8 cellular contexts compared by ENCODE assay signal in genomic region chr17:76382305-76382802, GRCh38. TPM values are rescaled to one million over a fixed set of nuclear protein-coding genes. Genes with fewer than 3 reads are reported as not detected.
A peak's percentile ranks its signal among the peaks of the same experiment; 100 is the strongest.
DNase-seq lines count a peak whose midpoint lies in the region; ATAC-seq and TF ChIP-seq lines count a peak whose summit lies in the region.

No MANE protein-coding gene starts in this region.

- H3K9me3 ChIP-seq in CD8-positive, alpha-beta memory T cell (ENCODE audit: low read length): no peaks in the 10 kb centered on the region

- H3K4me3 Mint-ChIP-seq in CD8-positive, alpha-beta memory T cell: peak overlapping the region; percentile 68 to 93 (median 83)
- peak overlapping the region; percentile 75 to 94 (median 81) for H3K4me3 Mint-ChIP-seq in T-cell
- H3K4me3 Mint-ChIP-seq in nephron progenitor cell: peak overlapping the region; percentile 84

- peak overlapping the region; percentile 51 for H3K4me3 ChIP-seq in CD8-positive, alpha-beta memory T cell (ENCODE audit: low read length)

- peak overlapping the region in 1 of 8 donors; percentile 81 for H3K27ac Mint-ChIP-seq in CD8-positive, alpha-beta memory T cell
- no peak overlapping the region for H3K27ac Mint-ChIP-seq in T-cell
- H3K27ac Mint-ChIP-seq in nephron progenitor cell: no peak overlapping the region

- H3K4me1 Mint-ChIP-seq in CD8-positive, alpha-beta memory T cell: peaks cover 6 to 22% (median 6%) of the 10 kb centered on the region in 3 donors
- H3K4me1 Mint-ChIP-seq in T-cell (peaks cover 4 to 15% (median 10%) of the 10 kb centered on the region in 3 donors), nephron progenitor cell (peaks cover 36% of the 10 kb centered on the region)

- H3K4me1 ChIP-seq in CD8-positive, alpha-beta memory T cell (ENCODE audit: insufficient read depth, low read length): peaks cover 19% of the 10 kb centered on the region

- H3K27ac ChIP-seq in CD8-positive, alpha-beta memory T cell (ENCODE audit: low read depth, low read length): no peak overlapping the region
- peak overlapping the region; percentile 93 for H3K27ac ChIP-seq in epithelial cell of prostate

- H3K36me3 ChIP-seq in CD8-positive, alpha-beta memory T cell (ENCODE audit: insufficient read depth, low read length): no peaks in the 10 kb centered on the region

- CTCF ChIA-PET in CD8-positive, alpha-beta memory T cell (lab: Charles Lee): interaction anchor here (1.6 to 10.9 kb wide), 2 partner anchors 14 to 28 kb away, joined by 3 to 110 read pairs; partner anchors contain the start of gene PRPSAP1
- CTCF ChIA-PET in T-cell (lab: Charles Lee): interaction anchor here (0.6 to 3.5 kb wide), 2 partner anchors 16 to 733 kb away, joined by 3 to 11 read pairs; no protein-coding TSS in a partner anchor

- H3K36me3 Mint-ChIP-seq in CD8-positive, alpha-beta memory T cell: peaks cover 0 to 3% (median 0%) of the 10 kb centered on the region in 3 donors
- no peaks in the 10 kb centered on the region for H3K36me3 Mint-ChIP-seq in T-cell
- H3K36me3 Mint-ChIP-seq in nephron progenitor cell (ENCODE audit: low read depth): peaks cover 3% of the 10 kb centered on the region

- no peaks in the 10 kb centered on the region for H3K27me3 ChIP-seq in CD8-positive, alpha-beta memory T cell (ENCODE audit: insufficient read depth, low read length, poor library complexity, severe bottlenecking)

- no peaks in the 10 kb centered on the region for H3K9me3 Mint-ChIP-seq in CD8-positive, alpha-beta memory T cell
- no peaks in the 10 kb centered on the region for H3K9me3 Mint-ChIP-seq in T-cell
- peaks cover 6% of the 10 kb centered on the region for H3K9me3 Mint-ChIP-seq in nephron progenitor cell

- TF ChIP-seq CTCF in nephron progenitor cell (IDR thresholded peaks at IDR 0.05): no peak

- no peaks in the 10 kb centered on the region for H3K27me3 Mint-ChIP-seq in CD8-positive, alpha-beta memory T cell
- H3K27me3 Mint-ChIP-seq in T-cell (peaks cover 0 to 1% of the 10 kb centered on the region in 2 donors), nephron progenitor cell (ENCODE audit: low read depth, poor library complexity) (peaks cover 66% of the 10 kb centered on the region)

- no peak for DNase-seq in CD8-positive, alpha-beta memory T cell
- DNase-seq in T-cell (no peak), epithelial cell of prostate (ENCODE audit: low read depth, low spot score) (no peak), nephron progenitor cell (peak; percentile 74), NCI-H1436 (lab: John Stamatoyannopoulos, UW) (no peak), NCI-H1105 (lab: John Stamatoyannopoulos, UW) (no peak)

- ATAC-seq in T-cell (replicated peaks in 1 of 4) (no peak), HG02852 (IDR thresholded peaks at IDR 0.05; ENCODE audit: unreplicated experiment) (no peak), HG03520 (IDR thresholded peaks at IDR 0.05; ENCODE audit: unreplicated experiment) (no peak)

- POLR2A ChIA-PET in CD8-positive, alpha-beta memory T cell (lab: Charles Lee): interaction anchor here (2.8 kb wide), 1 partner anchor 29 kb away, joined by 15 read pairs; the partner anchor contains the start of gene PRPSAP1
- POLR2A ChIA-PET in T-cell (lab: Charles Lee): no interaction called here

RNA-seq across cellular contexts. Expression of gene SPHK1, which starts 2.1 kb away (rescaled TPM):
- total RNA-seq in CD8-positive, alpha-beta memory T cell: 10 to 100 TPM; 17.2 to 18.7 TPM
- polyA plus RNA-seq in CD8-positive, alpha-beta memory T cell: 0.76 TPM
- 1 to 10 TPM in 3 of 5 donors, under 1 TPM in 2; 0.70 to 1.6 (median 1.3) TPM for total RNA-seq in T-cell

RNA-seq across cellular contexts. Expression of gene PRPSAP1, which starts 28.6 kb away (rescaled TPM):
- 10 to 100 TPM; 46.9 to 48.3 TPM for total RNA-seq in CD8-positive, alpha-beta memory T cell
- 63.3 TPM for polyA plus RNA-seq in CD8-positive, alpha-beta memory T cell
- 10 to 100 TPM; 27.5 to 47.0 (median 40.0) TPM for total RNA-seq in T-cell

Comparison
In these comparisons a context has a peak if more than half of its experiments do, and no peak if none do; other contexts are left out.
1. RNA of gene SPHK1, which starts 2.1 kb away (total RNA-seq): 17.2 to 18.7 TPM in CD8-positive, alpha-beta memory T cell; 0.70 to 1.6 TPM in T-cell; every median in the first group is over 4 times any median in the second.
2. Peak in every context shown above with its lines, with median percentiles within 50 percentile points of each other: H3K4me3 Mint-ChIP-seq.